In the genomic region with DNA sequence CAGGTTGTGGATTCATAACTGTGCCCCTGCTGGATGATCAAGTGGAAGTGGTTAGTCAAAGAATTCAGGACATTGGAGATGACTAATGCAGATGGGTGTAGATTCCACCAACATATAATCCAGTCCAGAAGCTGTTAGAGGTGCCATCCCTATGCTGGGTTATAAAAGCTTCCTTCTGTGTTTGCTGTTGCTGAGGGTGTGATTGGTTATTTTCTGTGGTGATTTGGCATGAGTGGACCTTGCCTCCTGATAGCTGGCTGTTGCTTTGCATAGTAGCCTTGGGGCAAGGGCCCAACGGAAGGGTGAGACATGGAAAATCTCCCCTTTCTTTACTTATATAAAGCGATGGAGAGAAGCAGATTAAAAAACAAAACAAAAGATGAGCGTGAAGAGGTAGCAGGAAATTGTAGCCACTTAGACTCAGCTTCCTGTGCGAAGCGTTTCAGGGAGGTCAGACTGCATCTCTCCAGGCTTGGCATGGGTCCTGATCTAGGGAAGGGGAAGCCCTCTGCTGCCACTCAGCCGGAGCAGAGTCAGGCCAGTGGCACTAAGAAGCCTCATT, we compare ENCODE assay signal across 10 cellular contexts.
A peak's percentile ranks its signal among the peaks of the same experiment; 100 is the strongest.
DNase-seq lines count a peak whose midpoint lies in the region; ATAC-seq, FAIRE-seq and TF ChIP-seq lines count a peak whose summit lies in the region.
"Had no signal": no experiment of that assay in that cellular context is flagged by ENCODE, and none has a peak within 500 bp of the region (broad histone marks: within the 10 kb centered on the region; RNA-seq: fewer than 3 reads in every experiment).

No MANE protein-coding gene starts in this region.

- no peak overlapping the region for H3K4me3 Mint-ChIP-seq in activated CD8-positive, alpha-beta T cell treated with anti-CD3 and anti-CD28 coated beads, Interleukin-2, amount 10 ng/mL, durations not matched to agents 7 days and 5 days
- H3K4me3 Mint-ChIP-seq: activated T-cell treated with anti-CD3 and anti-CD28 coated beads, Interleukin-2, amount 50 U/mL, for 72 hours had no signal

- peaks cover 2% of the 10 kb centered on the region; the same call in 1 of the 2 replicates for H3K79me1 ChIP-seq in H1 (ENCODE audit: low read depth, low read length)

- H2BK120ac ChIP-seq in H1 (replicated peaks; ENCODE audit: low read depth, low read length) = no peak overlapping the region

- TF ChIP-seq POLR2A in H1 (IDR thresholded peaks at IDR 0.05; ENCODE audit: control extremely low read depth in 1 of 2, low read depth in 2 of 2, low read length in 2 of 2) = no peak

- H3K4me3 ChIP-seq in BLaER1 (no peak overlapping the region), H1 (ENCODE audit: extremely low read depth in 1 of 4, insufficient read depth in 2 of 4, low read depth in 3 of 4, low read length in 4 of 4) (no peak overlapping the region)
- H3K4me3 ChIP-seq: skin epidermis had no signal

- H3K4me1 Mint-ChIP-seq in activated CD8-positive, alpha-beta T cell treated with anti-CD3 and anti-CD28 coated beads, Interleukin-2, amount 10 ng/mL, durations not matched to agents 7 days and 5 days (ENCODE audit: low read depth) = no peaks in the 10 kb centered on the region

- H4K8ac ChIP-seq in H1 (ENCODE audit: extremely low read depth, insufficient read depth, low read length) = peak overlapping the region; percentile 36; the same call in 1 of the 2 replicates

- TF ChIP-seq EP300 in H1 (IDR thresholded peaks at IDR 0.05; ENCODE audit: borderline replicate concordance in 1 of 2, low read depth in 2 of 2, low read length in 2 of 2) = no peak

- H4K91ac ChIP-seq in H1 (replicated peaks; ENCODE audit: insufficient read length, low read length) = no peak overlapping the region

- H3K4me1 ChIP-seq in BLaER1 (peaks cover 36% of the 10 kb centered on the region), H1 (replicated peaks in 1 of 4; ENCODE audit: control insufficient read depth in 3 of 4, insufficient read depth in 4 of 4, low read length in 3 of 4) (peaks cover 2 to 8% (median 6%) of the 10 kb centered on the region in 4 experiments; a peak in 3 of 7 replicates)

- H3K36me3 ChIP-seq in BLaER1 (peaks cover 62% of the 10 kb centered on the region), H1 (ENCODE audit: control insufficient read depth in 2 of 4, insufficient read depth in 4 of 4, low read length in 3 of 4) (no peaks in the 10 kb centered on the region; a peak in 1 of 8 replicates)

- H3K56ac ChIP-seq in H1 (replicated peaks; ENCODE audit: insufficient read length, low read depth, low read length) = no peak overlapping the region

- H2BK5ac ChIP-seq in H1 (ENCODE audit: low read depth, low read length) = no peak overlapping the region

- CTCF ChIA-PET in H1 (lab: Charles Lee; ENCODE audit: partially characterized antibody) = interaction anchor here (0.6 to 1.8 kb wide), 6 partner anchors 7 to 336 kb away, joined by 3 to 7 read pairs (median 4); no protein-coding TSS in a partner anchor
- CTCF ChIA-PET in activated CD8-positive, alpha-beta T cell treated with anti-CD3 and anti-CD28 coated beads, Interleukin-2, amount 10 ng/mL, durations not matched to agents 7 days and 5 days (lab: Charles Lee) = no interaction called here

- no peak overlapping the region for H2AFZ ChIP-seq in H1 (ENCODE audit: low read length)

- no peaks in the 10 kb centered on the region for H3K27me3 Mint-ChIP-seq in activated CD8-positive, alpha-beta T cell treated with anti-CD3 and anti-CD28 coated beads, Interleukin-2, amount 10 ng/mL, durations not matched to agents 7 days and 5 days (ENCODE audit: low read depth)

- FAIRE-seq in H1 (lab: Jason Lieb, UNC) = no peak

- H3K27me3 ChIP-seq in BLaER1 (no peaks in the 10 kb centered on the region), H1 (replicated peaks in 1 of 4; ENCODE audit: control insufficient read depth in 3 of 4, extremely low read depth in 1 of 4, insufficient read depth in 3 of 4, low read length in 3 of 4) (no peaks in the 10 kb centered on the region)

- H3K36me3 Mint-ChIP-seq in activated CD8-positive, alpha-beta T cell treated with anti-CD3 and anti-CD28 coated beads, Interleukin-2, amount 10 ng/mL, durations not matched to agents 7 days and 5 days (ENCODE audit: low read depth) = no peaks in the 10 kb centered on the region

- H2AK5ac ChIP-seq in H1 (ENCODE audit: low read depth, low read length) = no peak overlapping the region

- H3K14ac ChIP-seq in H1 (ENCODE audit: insufficient read length) = no peak overlapping the region

- no peak overlapping the region for H3K9ac ChIP-seq in BLaER1
- H3K9ac ChIP-seq in H1 (replicated peaks in 1 of 4; ENCODE audit: extremely low read depth in 1 of 4, low read depth in 3 of 4, low read length in 3 of 4) = no peak overlapping the region

- peaks cover 0 to 26% of the 10 kb centered on the region in 2 experiments; a peak in 2 of 4 replicates for H3K79me2 ChIP-seq in H1 (ENCODE audit: control insufficient read depth in 1 of 2, insufficient read depth in 2 of 2, low read length in 2 of 2)

- H3K27ac ChIP-seq in BLaER1 (0 out of 2 replicates have a peak overlapping the region, but pooled peaks have one; percentile 3), H1 (ENCODE audit: low read depth, low read length) (no peak overlapping the region)
- H3K27ac ChIP-seq: skin epidermis had no signal

- POLR2A ChIA-PET in H1 (lab: Charles Lee; ENCODE audit: partially characterized antibody) = no interaction called here
- POLR2A ChIA-PET in activated CD8-positive, alpha-beta T cell treated with anti-CD3 and anti-CD28 coated beads, Interleukin-2, amount 10 ng/mL, durations not matched to agents 7 days and 5 days (lab: Charles Lee) = no interaction called here

- no peak for TF ChIP-seq RAD21 in H1 (IDR thresholded peaks at IDR 0.05 in 1 of 2, conservative IDR thresholded peaks at IDR 0.05 in 1 of 2; ENCODE audit: low read depth in 2 of 2, low read length in 2 of 2)

- no peak overlapping the region for H2BK12ac ChIP-seq in H1 (ENCODE audit: low read depth, low read length)

- H3K18ac ChIP-seq in H1 (ENCODE audit: extremely low read depth, low read length) = no peak overlapping the region

- H3K23me2 ChIP-seq in H1 (ENCODE audit: low read depth, low read length) = no peaks in the 10 kb centered on the region

- H3K27ac Mint-ChIP-seq in activated CD8-positive, alpha-beta T cell treated with anti-CD3 and anti-CD28 coated beads, Interleukin-2, amount 10 ng/mL, durations not matched to agents 7 days and 5 days = no peak overlapping the region
- H3K27ac Mint-ChIP-seq: activated T-cell treated with anti-CD3 and anti-CD28 coated beads, Interleukin-2, amount 50 U/mL, for 72 hours had no signal

- no peak for TF ChIP-seq CTCF in H1 (IDR thresholded peaks at IDR 0.05; ENCODE audit: control extremely low read depth in 1 of 3, insufficient read depth in 1 of 3, low read depth in 1 of 3, low read length in 3 of 3)

- H2BK15ac ChIP-seq in H1 (ENCODE audit: low read length) = no peak overlapping the region

- 94% methylated on average over 6 of the region's 6 CpGs; no CpG with 5 or more reads in 1 of the 2 experiments for WGBS in H1 (ENCODE audit: extremely low coverage in 1 of 2, insufficient coverage in 1 of 2, insufficient read length in 1 of 2, insufficient replicate concordance in 2 of 2, low coverage in 1 of 2, low lambda C conversion rate in 2 of 2, missing lambda C conversion rate in 1 of 2), 2 experiments

- H3K9me3 ChIP-seq in BLaER1 (0 out of 2 replicates have a peak, but pooled peaks cover 7% of the 10 kb centered on the region), H1 (ENCODE audit: insufficient read depth in 2 of 2, low read depth in 1 of 2, low read length in 1 of 2) (no peaks in the 10 kb centered on the region)

- DNase-seq in NCI-H226 = peak; percentile 85
- DNase-seq in H1 (ENCODE audit: low read depth in 1 of 2, low spot score in 2 of 2) = no peak
- DNase-seq in midbrain (lab: John Stamatoyannopoulos, UW) = peak; percentile 58
- no peak for DNase-seq in stimulated activated naive CD4-positive, alpha-beta T cell (lab: John Stamatoyannopoulos, UW)
- DNase-seq in stimulated activated CD4-positive, alpha-beta T cell treated with anti-CD3 and anti-CD28 coated beads, Interleukin-4, amount 100 ng/mL, for 1 hour = no peak
- DNase-seq in activated CD8-positive, alpha-beta T cell treated with anti-CD3 and anti-CD28 coated beads, Interleukin-2, amount 10 ng/mL, durations not matched to agents 7 days and 5 days = no peak
- DNase-seq in NCI-H1930 (lab: John Stamatoyannopoulos, UW) = no peak
- DNase-seq: activated T-cell treated with anti-CD3 and anti-CD28 coated beads, Interleukin-2, amount 50 U/mL, for 72 hours had no signal

- no peak overlapping the region for H3K23ac ChIP-seq in H1 (ENCODE audit: insufficient read length)

- H4K5ac ChIP-seq in H1 (ENCODE audit: insufficient read length, low read depth, low read length) = no peak overlapping the region

- no peak overlapping the region for H3K4ac ChIP-seq in H1 (replicated peaks; ENCODE audit: insufficient read length, low read depth, low read length)

- no peak overlapping the region for H2BK20ac ChIP-seq in H1 (ENCODE audit: low read length)

- no peaks in the 10 kb centered on the region for H3K9me3 Mint-ChIP-seq in activated CD8-positive, alpha-beta T cell treated with anti-CD3 and anti-CD28 coated beads, Interleukin-2, amount 10 ng/mL, durations not matched to agents 7 days and 5 days (ENCODE audit: insufficient read depth)
- H3K9me3 Mint-ChIP-seq: activated T-cell treated with anti-CD3 and anti-CD28 coated beads, Interleukin-2, amount 50 U/mL, for 72 hours had no signal

- H3K4me2 ChIP-seq in BLaER1 = peak overlapping the region; percentile 33; the same call in 1 of the 2 replicates
- no peak overlapping the region for H3K4me2 ChIP-seq in H1 (ENCODE audit: insufficient read depth in 1 of 2, low read depth in 2 of 2, low read length in 2 of 2)

- peaks cover 99% of the 10 kb centered on the region for H4K20me1 ChIP-seq in BLaER1
- H4K20me1 ChIP-seq in H1 (replicated peaks in 1 of 2; ENCODE audit: control insufficient read depth in 1 of 2, insufficient read depth in 2 of 2, low read length in 2 of 2) = peaks cover 0 to 4% of the 10 kb centered on the region in 2 experiments

- no peak for ATAC-seq in activated CD8-positive, alpha-beta T cell treated with anti-CD3 and anti-CD28 coated beads, Interleukin-2, amount 10 ng/mL, durations not matched to agents 7 days and 5 days
- ATAC-seq: activated T-cell treated with anti-CD3 and anti-CD28 coated beads, Interleukin-2, amount 50 U/mL, for 72 hours had no signal

TF ChIP-seq in H1, 55 proteins besides CTCF, POLR2A, EP300 and RAD21 (continues in another document):
- no peak for TF ChIP-seq SP4 (IDR thresholded peaks at IDR 0.05; ENCODE audit: low read length)
- TF ChIP-seq GABPA (IDR thresholded peaks at IDR 0.05; ENCODE audit: borderline replicate concordance, insufficient read depth, low read length) = no peak
- no peak for TF ChIP-seq HDAC2 (IDR thresholded peaks at IDR 0.05; ENCODE audit: borderline replicate concordance in 1 of 2, low read depth in 2 of 2, low read length in 2 of 2)
- no peak for TF ChIP-seq KDM4A (IDR thresholded peaks at IDR 0.05; ENCODE audit: low read depth, low read length, severe bottlenecking)

Comparison
In these comparisons a context has a peak if more than half of its experiments do, and no peak if none do; other contexts are left out.
1. DNase-seq: peak in NCI-H226 (single experiment) and midbrain (single experiment); none in H1 (0 of 2), stimulated activated naive CD4-positive, alpha-beta T cell (0 of 6), stimulated activated CD4-positive, alpha-beta T cell treated with anti-CD3 and anti-CD28 coated beads, Interleukin-4, amount 100 ng/mL, for 1 hour (single experiment), activated CD8-positive, alpha-beta T cell treated with anti-CD3 and anti-CD28 coated beads, Interleukin-2, amount 10 ng/mL, durations not matched to agents 7 days and 5 days (single experiment) and NCI-H1930 (0 of 2).